Comparison of ENCODE assay signal across 8 cellular contexts in the genomic region with DNA sequence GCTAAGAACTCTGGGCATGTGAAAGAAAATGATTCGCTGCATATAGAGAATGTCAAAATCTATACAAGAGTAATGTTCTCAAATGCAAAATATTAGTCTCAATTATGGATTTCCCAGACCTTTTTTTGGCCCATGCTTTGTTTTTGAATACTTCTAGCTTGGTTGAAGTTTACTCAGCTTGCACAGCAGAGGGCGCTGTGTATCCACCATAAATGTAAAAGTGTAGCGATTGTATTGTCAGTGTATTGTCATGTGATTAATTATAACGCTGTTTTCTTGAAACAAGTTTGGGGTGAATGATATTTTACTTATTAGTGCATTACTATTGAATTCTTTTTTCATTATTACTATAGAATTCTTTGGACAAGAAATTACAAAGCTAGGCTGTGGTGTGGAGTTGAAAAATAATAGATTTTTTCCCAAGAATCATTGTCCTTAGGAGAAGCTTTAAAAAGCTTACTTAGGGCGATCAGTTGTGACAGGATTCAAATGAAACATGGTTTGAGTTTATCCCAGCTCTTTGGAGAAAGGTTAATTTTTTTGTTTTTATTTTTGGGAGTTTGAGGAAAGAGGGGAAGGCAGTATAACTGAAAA.
A peak's percentile ranks its signal among the peaks of the same experiment; 100 is the strongest.
DNase-seq lines count a peak whose midpoint lies in the region; ATAC-seq lines count a peak whose summit lies in the region.

No MANE protein-coding gene starts in this region.

- DNase-seq in DMS114 treated with DMSO at 0.1 percent for 48 hours (lab: John Stamatoyannopoulos, UW; ENCODE audit: unreplicated experiment) (peak; percentile 12), HuH-7 (ENCODE audit: low spot score) (peak; percentile 12), SHP77 treated with DMSO at 0.1 percent for 48 hours (lab: John Stamatoyannopoulos, UW) (peak; percentile 27), germinal center (ENCODE audit: low spot score) (peak; percentile 17), pulmonary artery endothelial cell (ENCODE audit: low read depth, low spot score) (peak; percentile 35), NCI-H187 treated with DMSO at 0.1 percent for 48 hours (lab: John Stamatoyannopoulos, UW) (no peak)
- peak; percentile 6 to 30 (median 14) for DNase-seq in activated naive CD4-positive, alpha-beta T cell (lab: John Stamatoyannopoulos, UW)

- peak; percentile 81 for ATAC-seq in GM21423 (IDR thresholded peaks at IDR 0.05; ENCODE audit: unreplicated experiment)
